22 cellular contexts compared by ENCODE assay signal in the genomic region with DNA sequence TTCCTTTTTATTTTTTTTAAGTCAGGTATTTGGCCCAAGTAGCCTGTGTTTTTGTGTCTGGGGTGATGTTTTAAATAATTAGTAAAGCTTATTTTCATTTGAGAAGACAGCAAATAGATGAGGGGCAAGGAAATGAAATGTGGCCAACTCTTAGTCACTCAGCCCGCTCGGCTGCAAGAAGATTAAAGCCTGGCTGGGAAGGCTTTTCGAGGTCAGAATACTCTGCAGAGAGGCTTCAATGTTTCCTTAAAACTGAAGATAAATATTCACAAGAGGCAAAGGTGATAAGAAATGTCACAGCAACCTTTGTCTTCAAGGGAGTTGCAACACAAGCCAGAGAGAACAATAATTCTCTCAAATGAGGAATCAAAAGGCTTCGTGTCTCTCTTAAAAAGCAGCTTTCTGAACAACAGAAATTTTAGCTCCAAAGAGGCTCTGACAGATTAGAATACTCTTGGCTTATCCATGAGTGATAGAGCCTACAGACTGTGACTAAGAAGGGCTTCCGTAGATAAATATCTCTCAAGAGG.
DNase-seq lines count a peak whose midpoint lies in the region; ATAC-seq and TF ChIP-seq lines count a peak whose summit lies in the region.
"Had no signal": no experiment of that assay in that cellular context is flagged by ENCODE, and none has a peak within 500 bp of the region (broad histone marks: within the 10 kb centered on the region; RNA-seq: fewer than 3 reads in every experiment).

No MANE protein-coding gene starts in this region.

- no peaks in the 10 kb centered on the region for H3K27me3 ChIP-seq in HUES48 (ENCODE audit: control insufficient read depth, insufficient read depth, low read length)
- H3K27me3 ChIP-seq in WERI-Rb-1 (ENCODE audit: insufficient read depth, low read depth, severe bottlenecking): no peaks in the 10 kb centered on the region
- H3K27me3 ChIP-seq in trophoblast cell (ENCODE audit: insufficient read depth, low read length): no peaks in the 10 kb centered on the region
- H3K27me3 ChIP-seq: BLaER1, neutrophil had no signal

- no peak overlapping the region for H2BK12ac ChIP-seq in trophoblast cell (ENCODE audit: low read length)

- H3K36me3 ChIP-seq in HUES48 (ENCODE audit: control insufficient read depth, insufficient read depth, low read length) (no peaks in the 10 kb centered on the region), WERI-Rb-1 (no peaks in the 10 kb centered on the region), trophoblast cell (ENCODE audit: control insufficient read depth in 1 of 2, insufficient read depth in 2 of 2, low read length in 2 of 2) (no peaks in the 10 kb centered on the region)
- H3K36me3 ChIP-seq: BLaER1, HAP-1, neutrophil had no signal

- no peak overlapping the region for H4K12ac ChIP-seq in trophoblast cell (ENCODE audit: low read depth, low read length)

- H3K18ac ChIP-seq in trophoblast cell (ENCODE audit: low read length): no peak overlapping the region

- no peak overlapping the region for H3K14ac ChIP-seq in trophoblast cell (ENCODE audit: low read length)

- H2BK5ac ChIP-seq in trophoblast cell (ENCODE audit: low read depth, low read length, poor library complexity): no peak overlapping the region

- H3K4me3 ChIP-seq in HUES48 (ENCODE audit: low read depth, low read length): no peak overlapping the region
- H3K4me3 ChIP-seq in WERI-Rb-1 (ENCODE audit: low read depth, low read length): peak overlapping the region; percentile 25
- no peak overlapping the region for H3K4me3 ChIP-seq in fibroblast of villous mesenchyme (ENCODE audit: low read depth, low read length)
- no peak overlapping the region for H3K4me3 ChIP-seq in trophoblast cell (ENCODE audit: low read depth, low read length)
- H3K4me3 ChIP-seq: BLaER1, HAP-1, skin epidermis had no signal

- no peak overlapping the region for H2AFZ ChIP-seq in trophoblast cell (ENCODE audit: insufficient read depth, low read length, poor library complexity)

- no peaks in the 10 kb centered on the region for H3K79me2 ChIP-seq in trophoblast cell (ENCODE audit: control insufficient read depth, insufficient read depth, low read length, poor library complexity)

- TF ChIP-seq CTCF in WERI-Rb-1 (IDR thresholded peaks at IDR 0.05; ENCODE audit: low read depth, low read length): no peak
- TF ChIP-seq CTCF in fibroblast of villous mesenchyme (IDR thresholded peaks at IDR 0.05; ENCODE audit: insufficient read depth, low read depth, low read length): no peak

- ATAC-seq in GM19351 (IDR thresholded peaks at IDR 0.05; ENCODE audit: unreplicated experiment): no peak
- ATAC-seq: activated T-helper 17 cell treated with anti-CD3 and anti-CD28 coated beads, Interleukin-2, amount 50 U/mL, for 72 hours; stimulated activated memory B cell treated with anti-CD40 and anti-IgM and Interleukin-4, amounts not matched to agents 10 μg/mL and 1 μg/mL and 100 μg/mL, for 72 hours had no signal

- no peak overlapping the region for H2BK120ac ChIP-seq in trophoblast cell (ENCODE audit: insufficient read depth, low read length, poor library complexity)

- peak; percentile 47 for DNase-seq in WERI-Rb-1
- peak; percentile 33 for DNase-seq in fibroblast of villous mesenchyme (ENCODE audit: low read depth)
- no peak for DNase-seq in trophoblast cell
- no peak for DNase-seq in NCI-H1417 (lab: John Stamatoyannopoulos, UW)
- no peak for DNase-seq in NCI-H748 treated with DMSO at 0.1 percent for 48 hours (lab: John Stamatoyannopoulos, UW)
- no peak for DNase-seq in activated gamma-delta T cell treated with Interleukin-2 at 50 U/mL for 16 hours
- DNase-seq: activated CD4-positive, alpha-beta T cell treated with anti-CD3 and anti-CD28 coated beads, Interleukin-2, amount 50 U/mL, for 48 hours; activated CD4-positive, CD25-positive, alpha-beta regulatory T cell; activated CD8-positive, alpha-beta memory T cell treated with anti-CD3 and anti-CD28 coated beads, Interleukin-2, amount 50 U/mL, for 4 hours; COR-L47; immature natural killer cell; Karpas-422; NCI-H187 treated with DMSO at 0.1 percent for 48 hours; stimulated activated CD4-positive, alpha-beta T cell treated with anti-CD3 and anti-CD28 coated beads, Interleukin-2, amount 100 ng/mL, for 24 hours had no signal

- peak overlapping the region; percentile 16 for H3K4me2 ChIP-seq in trophoblast cell (ENCODE audit: low read length)
- H3K4me2 ChIP-seq: BLaER1 had no signal

- no peak overlapping the region for H3K23ac ChIP-seq in trophoblast cell (ENCODE audit: low read length)

- H3K4ac ChIP-seq in trophoblast cell (ENCODE audit: low read depth, low read length): no peak overlapping the region

- H4K8ac ChIP-seq in trophoblast cell (ENCODE audit: low read depth, low read length): no peak overlapping the region

- no peak overlapping the region for H2AK5ac ChIP-seq in trophoblast cell (ENCODE audit: low read length)

- WGBS in trophoblast cell (ENCODE audit: extremely low coverage, insufficient coverage, insufficient read length): no CpG with 5 or more reads among the region's 5 CpGs

- peaks cover 3% of the 10 kb centered on the region for H3K79me1 ChIP-seq in trophoblast cell (ENCODE audit: low read length)

- H4K91ac ChIP-seq in trophoblast cell (ENCODE audit: low read depth, low read length): no peak overlapping the region

- H3K4me1 ChIP-seq in HUES48 (ENCODE audit: control insufficient read depth, insufficient read depth, low read length) (no peaks in the 10 kb centered on the region), trophoblast cell (ENCODE audit: control insufficient read depth in 1 of 2, insufficient read depth in 2 of 2, low read length in 2 of 2) (peaks cover 12 to 14% of the 10 kb centered on the region in 2 experiments)
- H3K4me1 ChIP-seq: BLaER1, HAP-1 had no signal

- H3K27ac ChIP-seq in HUES48 (ENCODE audit: low read depth, low read length) (peak overlapping the region; percentile 47), WERI-Rb-1 (peak overlapping the region; percentile 56), trophoblast cell (ENCODE audit: low read depth, low read length) (peak overlapping the region; percentile 56)
- H3K27ac ChIP-seq: BLaER1, neutrophil had no signal

- H3K9me3 ChIP-seq in HUES48 (ENCODE audit: control insufficient read depth, insufficient read depth, low read length) (no peaks in the 10 kb centered on the region), WERI-Rb-1 (ENCODE audit: severe bottlenecking) (no peaks in the 10 kb centered on the region), trophoblast cell (ENCODE audit: insufficient read depth, low read depth, low read length) (no peaks in the 10 kb centered on the region)
- H3K9me3 ChIP-seq: BLaER1, HAP-1, neutrophil had no signal

- H3K9ac ChIP-seq in HUES48 (ENCODE audit: low read depth, low read length) (no peak overlapping the region), trophoblast cell (ENCODE audit: low read length) (no peak overlapping the region)
- H3K9ac ChIP-seq: BLaER1 had no signal

Comparison
In these comparisons a context has a peak if more than half of its experiments do, and no peak if none do; other contexts are left out.
1. DNase-seq: peak in WERI-Rb-1 (single experiment) and fibroblast of villous mesenchyme (single experiment); none in trophoblast cell (0 of 2), NCI-H1417 (0 of 3), NCI-H748 treated with DMSO at 0.1 percent for 48 hours (single experiment) and activated gamma-delta T cell treated with Interleukin-2 at 50 U/mL for 16 hours (single experiment).
2. Peak in every context shown above with its lines, with median percentiles within 50 percentile points of each other: H3K27ac ChIP-seq.